In genomic region chr7:105003875-105004510, GRCh38 we compare ENCODE assay signal across 8 cellular contexts. TPM values are rescaled to one million over a fixed set of nuclear protein-coding genes. Genes with fewer than 3 reads are reported as not detected.
DNase-seq lines count a peak whose midpoint lies in the region; ATAC-seq and TF ChIP-seq lines count a peak whose summit lies in the region.

No MANE protein-coding gene starts in this region.

- CTCF ChIA-PET in activated naive CD4-positive, alpha-beta T cell treated with anti-CD3 and anti-CD28 coated beads for 36 hours (lab: Charles Lee), result no interaction called here
- CTCF ChIA-PET in mammary epithelial cell (lab: Charles Lee; ENCODE audit: low non-redundant PET), result no interaction called here

- H3K36me3 Mint-ChIP-seq in activated naive CD4-positive, alpha-beta T cell treated with anti-CD3 and anti-CD28 coated beads for 36 hours (ENCODE audit: low read depth), result peaks cover 33% of the 10 kb centered on the region
- H3K36me3 Mint-ChIP-seq in mesothelial cell of epicardium, result peaks cover 3% of the 10 kb centered on the region

- TF ChIP-seq CTCF in mammary epithelial cell (conservative IDR thresholded peaks at IDR 0.05 in 1 of 2, IDR thresholded peaks at IDR 0.05 in 1 of 2; ENCODE audit: extremely low read depth in 1 of 2, insufficient read depth in 1 of 2, low read depth in 1 of 2, low read length in 2 of 2) (no peak), mesothelial cell of epicardium (IDR thresholded peaks at IDR 0.05; ENCODE audit: unreplicated experiment) (no peak), upper lobe of right lung (IDR thresholded peaks at IDR 0.05) (no peak)

- H2AFZ ChIP-seq in mammary epithelial cell (ENCODE audit: low read depth, low read length), result no peak overlapping the region

- H3K9me3 Mint-ChIP-seq in activated naive CD4-positive, alpha-beta T cell treated with anti-CD3 and anti-CD28 coated beads for 36 hours, result no peaks in the 10 kb centered on the region
- H3K9me3 Mint-ChIP-seq in mesothelial cell of epicardium, result no peaks in the 10 kb centered on the region

- H3K4me3 ChIP-seq in mammary epithelial cell (replicated peaks in 1 of 3; ENCODE audit: insufficient read depth in 1 of 3, low read depth in 2 of 3, low read length in 3 of 3), result no peak overlapping the region
- no peak overlapping the region for H3K4me3 ChIP-seq in upper lobe of right lung

- dilution Hi-C loops in mammary epithelial cell (cut with HindIII; ENCODE audit: low sequenced_read_pairs), result no loop called here

- DNase-seq in activated naive CD4-positive, alpha-beta T cell treated with anti-CD3 and anti-CD28 coated beads for 36 hours, result no peak
- DNase-seq in activated naive CD4-positive, alpha-beta T cell treated with anti-CD3 and anti-CD28 coated beads, Interleukin-2, amount 50 U/mL, for 16 hours, result no peak
- DNase-seq in mammary epithelial cell (no peak), mesothelial cell of epicardium (ENCODE audit: low spot score in 2 of 2, unreplicated experiment in 2 of 2) (no peak), upper lobe of right lung (no peak), NCI-H510A (lab: John Stamatoyannopoulos, UW) (no peak), NCI-H146 (lab: John Stamatoyannopoulos, UW) (no peak)

- ATAC-seq in upper lobe of right lung, result no peak
- no peak for ATAC-seq in GM21825 (IDR thresholded peaks at IDR 0.05; ENCODE audit: unreplicated experiment)

- H3K4me2 ChIP-seq in mammary epithelial cell (ENCODE audit: insufficient read depth, low read depth, low read length), result peak overlapping the region; percentile 58

- H3K9me3 ChIP-seq in mammary epithelial cell (replicated peaks; ENCODE audit: insufficient read depth, low read length) (no peaks in the 10 kb centered on the region), upper lobe of right lung (no peaks in the 10 kb centered on the region)

- no peak overlapping the region for H3K4me3 Mint-ChIP-seq in activated naive CD4-positive, alpha-beta T cell treated with anti-CD3 and anti-CD28 coated beads for 36 hours
- H3K4me3 Mint-ChIP-seq in mesothelial cell of epicardium, result no peak overlapping the region

- H3K27ac ChIP-seq in mammary epithelial cell (ENCODE audit: insufficient read depth, low read depth, low read length) (peak overlapping the region; percentile 55), upper lobe of right lung (peak overlapping the region; percentile 12)

- in situ Hi-C loops in mammary epithelial cell (cut with MboI; ENCODE audit: low sequenced_read_pairs in 2 of 2), result no loop called here

- BruUV-seq in mammary epithelial cell (replicated peaks; lab: Mats Ljungman, UMichigan), result no TSS peak

- H3K27me3 ChIP-seq in mammary epithelial cell (ENCODE audit: insufficient read depth, low read length) (no peaks in the 10 kb centered on the region), upper lobe of right lung (no peaks in the 10 kb centered on the region)

- H4K20me1 ChIP-seq in mammary epithelial cell (ENCODE audit: insufficient read depth, low read length), result peaks cover 23% of the 10 kb centered on the region

- WGBS in mammary epithelial cell (ENCODE audit: low coverage, missing lambda C conversion rate), result 0% methylated on average over 1 of the region's 1 CpG

- H3K79me2 ChIP-seq in mammary epithelial cell (ENCODE audit: insufficient read depth, low read length), result peaks cover 100% of the 10 kb centered on the region

- H3K36me3 ChIP-seq in mammary epithelial cell (ENCODE audit: insufficient read depth, low read length) (peaks cover 4% of the 10 kb centered on the region), upper lobe of right lung (no peaks in the 10 kb centered on the region)

- peaks cover 85% of the 10 kb centered on the region for H3K4me1 Mint-ChIP-seq in activated naive CD4-positive, alpha-beta T cell treated with anti-CD3 and anti-CD28 coated beads for 36 hours (ENCODE audit: low read depth)
- peaks cover 70% of the 10 kb centered on the region for H3K4me1 Mint-ChIP-seq in mesothelial cell of epicardium

- no peak overlapping the region for H3K9ac ChIP-seq in mammary epithelial cell (ENCODE audit: insufficient read depth, low read length)

- no peaks in the 10 kb centered on the region for H3K27me3 Mint-ChIP-seq in activated naive CD4-positive, alpha-beta T cell treated with anti-CD3 and anti-CD28 coated beads for 36 hours (ENCODE audit: low read depth)
- H3K27me3 Mint-ChIP-seq in mesothelial cell of epicardium (ENCODE audit: low read depth), result no peaks in the 10 kb centered on the region

- peaks cover 44% of the 10 kb centered on the region for H3K4me1 ChIP-seq in mammary epithelial cell (ENCODE audit: insufficient read depth, low read length)
- H3K4me1 ChIP-seq in upper lobe of right lung, result peaks cover 90% of the 10 kb centered on the region

- H3K27ac Mint-ChIP-seq in activated naive CD4-positive, alpha-beta T cell treated with anti-CD3 and anti-CD28 coated beads for 36 hours, result peak overlapping the region; percentile 32
- peak overlapping the region; percentile 88 for H3K27ac Mint-ChIP-seq in mesothelial cell of epicardium

- intact Hi-C loops in activated naive CD4-positive, alpha-beta T cell treated with anti-CD3 and anti-CD28 coated beads for 36 hours (cut with micrococcal nuclease), result loop anchor here (1.0 to 2.0 kb wide), 2 partner anchors 10 to 19 kb away; no protein-coding TSS in a partner anchor
- intact Hi-C loops in mammary epithelial cell (cut with micrococcal nuclease) (loop anchor here (1.0 to 2.0 kb wide), 2 partner anchors 7 to 19 kb away; no protein-coding TSS in a partner anchor), upper lobe of right lung (cut with DNase I) (no loop called here)

RNA-seq across cellular contexts. Expression of gene KMT2E, which starts 10.0 kb away (rescaled TPM):
- 10 to 100 TPM; 63.3 to 63.4 TPM for total RNA-seq in activated naive CD4-positive, alpha-beta T cell treated with anti-CD3 and anti-CD28 coated beads for 36 hours
- total RNA-seq in mammary epithelial cell (10 to 100 TPM; 41.2 to 72.2 TPM), mesothelial cell of epicardium (102 to 109 TPM (median 109 TPM) in 3 replicates), upper lobe of right lung (97.0 TPM)
- polyA plus RNA-seq in mammary epithelial cell, result 2.4 TPM
- polyA minus RNA-seq in mammary epithelial cell, result 57.9 TPM
